ENCODE assay signal across 8 cellular contexts in the genomic region with DNA sequence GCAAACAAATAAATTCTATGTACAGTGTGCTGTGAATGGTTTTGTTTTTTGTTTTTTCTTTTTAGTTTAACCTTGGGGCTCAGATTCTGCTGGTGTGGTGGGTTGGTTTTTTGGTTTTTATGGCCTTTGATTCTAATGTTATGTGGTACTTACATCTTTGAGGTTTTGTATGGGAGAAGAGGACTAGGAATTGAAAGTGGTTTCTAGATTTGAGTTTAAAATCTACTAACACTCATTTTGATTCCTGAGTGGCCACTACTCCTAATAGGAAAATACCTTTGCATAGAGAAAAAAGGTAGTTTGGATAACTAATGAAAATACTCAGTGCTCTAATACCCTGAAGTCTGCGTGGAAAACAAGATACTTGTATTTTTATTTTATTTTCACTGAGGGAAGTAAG.
DNase-seq lines count a peak whose midpoint lies in the region; ATAC-seq and TF ChIP-seq lines count a peak whose summit lies in the region.

No MANE protein-coding gene starts in this region.

- no peaks in the 10 kb centered on the region for H3K9me3 Mint-ChIP-seq in activated naive CD4-positive, alpha-beta T cell treated with anti-CD3 and anti-CD28 coated beads, Interleukin-2, amount 10 ng/mL, durations not matched to agents 7 days and 5 days

- TF ChIP-seq POLR2A in right lobe of liver (IDR thresholded peaks at IDR 0.05): no peak
- TF ChIP-seq POLR2A in transverse colon (IDR thresholded peaks at IDR 0.05): no peak

- peaks cover 35% of the 10 kb centered on the region for H3K4me1 Mint-ChIP-seq in activated naive CD4-positive, alpha-beta T cell treated with anti-CD3 and anti-CD28 coated beads, Interleukin-2, amount 10 ng/mL, durations not matched to agents 7 days and 5 days

- intact Hi-C loops in right lobe of liver (cut with DNase I): no loop called here
- intact Hi-C loops in transverse colon (cut with DNase I; ENCODE audit: low total_unique reads): no loop called here

- H3K27ac ChIP-seq in right lobe of liver (no peak overlapping the region), transverse colon (peak overlapping the region; percentile 94 to 100 (median 99))

- H3K27me3 ChIP-seq in adipocyte (replicated peaks; ENCODE audit: control insufficient read depth, insufficient read depth, low read length) (no peaks in the 10 kb centered on the region), right lobe of liver (no peaks in the 10 kb centered on the region), transverse colon (no peaks in the 10 kb centered on the region)

- CTCF ChIA-PET in activated naive CD4-positive, alpha-beta T cell treated with anti-CD3 and anti-CD28 coated beads, Interleukin-2, amount 10 ng/mL, durations not matched to agents 7 days and 5 days (lab: Charles Lee): interaction anchor here (0.6 to 2.1 kb wide), 5 partner anchors 11 to 190 kb away, joined by 3 to 9 read pairs (median 5); no protein-coding TSS in a partner anchor

- peak overlapping the region; percentile 98 for H3K27ac Mint-ChIP-seq in activated naive CD4-positive, alpha-beta T cell treated with anti-CD3 and anti-CD28 coated beads, Interleukin-2, amount 10 ng/mL, durations not matched to agents 7 days and 5 days

- 62% methylated on average over 1 of the region's 1 CpG for WGBS in right lobe of liver (ENCODE audit: insufficient coverage, low coverage, low lambda C conversion rate, missing lambda C conversion rate)
- 46 to 58% methylated on average over 1 of the region's 1 CpG for WGBS in transverse colon (ENCODE audit: low coverage in 1 of 2), 2 donors

- TF ChIP-seq EP300 in transverse colon (IDR thresholded peaks at IDR 0.05; ENCODE audit: low read depth): no peak

- TF ChIP-seq CTCF in right lobe of liver (IDR thresholded peaks at IDR 0.05): no peak
- no peak for TF ChIP-seq CTCF in transverse colon (IDR thresholded peaks at IDR 0.05)

- no peaks in the 10 kb centered on the region for H3K27me3 Mint-ChIP-seq in activated naive CD4-positive, alpha-beta T cell treated with anti-CD3 and anti-CD28 coated beads, Interleukin-2, amount 10 ng/mL, durations not matched to agents 7 days and 5 days

- peaks cover 15% of the 10 kb centered on the region for H3K36me3 Mint-ChIP-seq in activated naive CD4-positive, alpha-beta T cell treated with anti-CD3 and anti-CD28 coated beads, Interleukin-2, amount 10 ng/mL, durations not matched to agents 7 days and 5 days

- DNase-seq in activated naive CD4-positive, alpha-beta T cell treated with anti-CD3 and anti-CD28 coated beads, Interleukin-2, amount 10 ng/mL, durations not matched to agents 7 days and 5 days: no peak
- no peak for DNase-seq in activated naive CD4-positive, alpha-beta T cell (lab: John Stamatoyannopoulos, UW)
- DNase-seq in adipocyte (ENCODE audit: low read depth) (no peak), right lobe of liver (no peak), transverse colon (no peak)

- no peaks in the 10 kb centered on the region for H3K36me3 ChIP-seq in adipocyte (ENCODE audit: control insufficient read depth, insufficient read depth, low read length, severe bottlenecking)
- H3K36me3 ChIP-seq in right lobe of liver: no peaks in the 10 kb centered on the region
- no peaks in the 10 kb centered on the region for H3K36me3 ChIP-seq in transverse colon

- H3K4me3 Mint-ChIP-seq in activated naive CD4-positive, alpha-beta T cell treated with anti-CD3 and anti-CD28 coated beads, Interleukin-2, amount 10 ng/mL, durations not matched to agents 7 days and 5 days: peak overlapping the region; percentile 83

- ATAC-seq in right lobe of liver (no peak), GM21360 (IDR thresholded peaks at IDR 0.05; ENCODE audit: unreplicated experiment) (no peak), GM21619 (IDR thresholded peaks at IDR 0.05; ENCODE audit: unreplicated experiment) (no peak), GM21367 (IDR thresholded peaks at IDR 0.05; ENCODE audit: unreplicated experiment) (no peak)

- peaks cover 30% of the 10 kb centered on the region for H3K4me1 ChIP-seq in adipocyte (ENCODE audit: control insufficient read depth, insufficient read depth, low read length)
- peaks cover 0 to 6% (median 3%) of the 10 kb centered on the region in 4 donors for H3K4me1 ChIP-seq in right lobe of liver
- H3K4me1 ChIP-seq in transverse colon: peaks cover 5 to 22% (median 10%) of the 10 kb centered on the region in 4 donors

- H3K4me3 ChIP-seq in adipocyte (ENCODE audit: low read length) (peak overlapping the region; percentile 94), right lobe of liver (peak overlapping the region; percentile 66 to 82 (median 76)), transverse colon (peak overlapping the region in 3 of 4 donors; percentile 62 to 88 (median 74))

- peak overlapping the region; percentile 100 for H3K9ac ChIP-seq in adipocyte (ENCODE audit: low read length)

- H3K9me3 ChIP-seq in adipocyte (ENCODE audit: control insufficient read depth, low read length): no peaks in the 10 kb centered on the region
- H3K9me3 ChIP-seq in right lobe of liver: no peaks in the 10 kb centered on the region
- no peaks in the 10 kb centered on the region for H3K9me3 ChIP-seq in transverse colon

- in situ Hi-C loops in transverse colon (cut with MboI; ENCODE audit: low pct_ligation_motif_present in 1 of 4, low pct_unique_long_range_greater_than_20kb in 1 of 4, low sequenced_read_pairs in 3 of 4): no loop called here

Comparison
In these comparisons a context has a peak if more than half of its experiments do, and no peak if none do; other contexts are left out.
1. H3K27ac ChIP-seq: peak in transverse colon (4 of 4); none in right lobe of liver (0 of 3).
2. Peak in every context shown above with its lines, with median percentiles within 50 percentile points of each other: H3K4me3 ChIP-seq.